ENCODE assay signal across 9 cellular contexts in the genomic region with DNA sequence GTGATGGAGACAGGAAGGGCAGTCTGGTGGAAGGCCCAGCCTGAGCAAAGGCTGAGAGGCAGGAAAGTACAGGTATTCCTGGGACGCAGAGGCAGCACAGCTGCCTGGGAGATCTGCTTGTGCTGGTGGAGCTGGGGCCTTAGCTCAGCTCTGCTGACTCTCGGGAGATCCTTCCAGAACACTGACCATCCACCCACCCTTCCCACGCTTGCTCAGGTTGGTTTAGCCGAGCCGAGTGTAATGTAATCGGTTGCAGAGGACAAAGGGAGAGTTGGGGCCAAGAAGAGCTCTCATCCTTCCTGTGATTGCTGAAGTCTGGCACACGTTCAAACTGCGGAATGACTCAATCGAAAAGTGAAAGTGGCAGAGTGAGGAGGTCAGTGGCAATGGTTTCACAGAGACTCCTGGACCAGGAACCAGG. TPM values are rescaled to one million over a fixed set of nuclear protein-coding genes. Genes with fewer than 3 reads are reported as not detected.
DNase-seq lines count a peak whose midpoint lies in the region; TF ChIP-seq lines count a peak whose summit lies in the region.
"Had no signal": no experiment of that assay in that cellular context is flagged by ENCODE, and none has a peak within 500 bp of the region (broad histone marks: within the 10 kb centered on the region; RNA-seq: fewer than 3 reads in every experiment).

No MANE protein-coding gene starts in this region.

- H3K9me3 ChIP-seq in stomach (no peaks in the 10 kb centered on the region), neural progenitor cell (ENCODE audit: low read depth) (no peaks in the 10 kb centered on the region)

- H3K9me3 Mint-ChIP-seq in neural progenitor cell: no peaks in the 10 kb centered on the region

- peak overlapping the region; percentile 31 to 86 (median 70) for H3K27ac ChIP-seq in stomach
- no peak overlapping the region for H3K27ac ChIP-seq in neural progenitor cell

- no peaks in the 10 kb centered on the region for H3K36me3 Mint-ChIP-seq in neural progenitor cell

- H3K27ac Mint-ChIP-seq in neural progenitor cell: no peak overlapping the region

- TF ChIP-seq POLR2A in stomach (IDR thresholded peaks at IDR 0.05): no peak

- no peaks in the 10 kb centered on the region for H3K27me3 ChIP-seq in stomach
- no peaks in the 10 kb centered on the region for H3K27me3 ChIP-seq in neural progenitor cell

- peaks cover 18% of the 10 kb centered on the region for H3K4me1 Mint-ChIP-seq in neural progenitor cell
- H3K4me1 Mint-ChIP-seq: naive thymus-derived CD8-positive, alpha-beta T cell had no signal

- H3K4me2 ChIP-seq in neural progenitor cell: no peak overlapping the region

- H4K20me1 ChIP-seq in neural progenitor cell (ENCODE audit: low read depth): no peaks in the 10 kb centered on the region

- DNase-seq in NCI-H345 (lab: John Stamatoyannopoulos, UW) (peak; percentile 53), NCI-H345 treated with DMSO at 0.1 percent for 48 hours (lab: John Stamatoyannopoulos, UW; ENCODE audit: unreplicated experiment) (no peak), OCI-M1 (lab: John Stamatoyannopoulos, UW) (peak; percentile 85), fibroblast of the aortic adventitia (ENCODE audit: low read depth) (peak; percentile 92), stomach (peak; percentile 80), neural progenitor cell (ENCODE audit: low spot score) (no peak), NK-92 (lab: John Stamatoyannopoulos, UW; ENCODE audit: unreplicated experiment) (no peak), NCI-H1694 (lab: John Stamatoyannopoulos, UW) (no peak)

- H3K36me3 ChIP-seq in stomach (no peaks in the 10 kb centered on the region), neural progenitor cell (no peaks in the 10 kb centered on the region)

- H3K4me3 ChIP-seq in fibroblast of the aortic adventitia (ENCODE audit: low read depth, low read length): no peak overlapping the region
- H3K4me3 ChIP-seq in stomach: peak overlapping the region in 1 of 4 donors; percentile 16
- no peak overlapping the region for H3K4me3 ChIP-seq in neural progenitor cell

- H2AFZ ChIP-seq in neural progenitor cell (replicated peaks): no peak overlapping the region

- TF ChIP-seq EP300 in stomach (IDR thresholded peaks at IDR 0.05): no peak

- no peaks in the 10 kb centered on the region for H3K79me2 ChIP-seq in neural progenitor cell (ENCODE audit: low read depth)

- 7 to 15% (median 11%) methylated on average over 9 of the region's 9 CpGs for WGBS in stomach, 5 donors

- intact Hi-C loops in stomach (cut with DNase I; ENCODE audit: low total_unique reads): no loop called here

- H3F3A ChIP-seq in neural progenitor cell (ENCODE audit: low read depth): no peaks in the 10 kb centered on the region

- H3K27me3 Mint-ChIP-seq in neural progenitor cell (ENCODE audit: insufficient read depth, low read depth): peaks cover 14% of the 10 kb centered on the region

- no peak overlapping the region for H3K4me3 Mint-ChIP-seq in neural progenitor cell
- H3K4me3 Mint-ChIP-seq: naive thymus-derived CD8-positive, alpha-beta T cell had no signal

- no peak overlapping the region for H3K9ac ChIP-seq in neural progenitor cell

- H3K4me1 ChIP-seq in stomach (peaks cover 18 to 47% (median 41%) of the 10 kb centered on the region in 4 donors), neural progenitor cell (no peaks in the 10 kb centered on the region)

- TF ChIP-seq CTCF in fibroblast of the aortic adventitia (IDR thresholded peaks at IDR 0.05; ENCODE audit: insufficient read depth, low read length) (no peak), stomach (IDR thresholded peaks at IDR 0.05) (no peak), neural progenitor cell (IDR thresholded peaks at IDR 0.05) (no peak)

RNA-seq across cellular contexts. Expression of a gene that starts 43.1 kb away (rescaled TPM):
- 0.36 and 2.0 TPM in 2 replicates for total RNA-seq in fibroblast of the aortic adventitia (ENCODE audit: low replicate concordance)
- under 1 TPM in 1 of 5 donors, not detected in 4; 0.55 TPM for total RNA-seq in stomach
- polyA plus RNA-seq in stomach: 1 to 10 TPM in 1 of 3 donors, under 1 TPM in 1, not detected in 1; 0.31 to 2.3 TPM
- total RNA-seq in neural progenitor cell (ENCODE audit: low replicate concordance): 0.09 and 0.28 TPM in 2 replicates
- total RNA-seq: naive thymus-derived CD8-positive, alpha-beta T cell had no signal
- polyA plus RNA-seq: naive thymus-derived CD8-positive, alpha-beta T cell had no signal

RNA-seq across cellular contexts. Expression of a gene that starts 55.5 kb away (rescaled TPM):
- total RNA-seq in fibroblast of the aortic adventitia (ENCODE audit: low replicate concordance) (7.0 and 24.9 TPM in 2 replicates), stomach (10 to 100 TPM in 1 of 5 donors, 1 to 10 TPM in 2, not detected in 2; 2.3 to 13.2 (median 4.3) TPM), neural progenitor cell (ENCODE audit: low replicate concordance) (5.9 TPM in 1 of 2 replicates, not detected in the other)
- polyA plus RNA-seq in stomach: 1 to 10 TPM in 1 of 3 donors, under 1 TPM in 2; 0.25 to 7.5 (median 0.92) TPM
- total RNA-seq: naive thymus-derived CD8-positive, alpha-beta T cell had no signal
- polyA plus RNA-seq: naive thymus-derived CD8-positive, alpha-beta T cell had no signal

Comparison
In these comparisons a context has a peak if more than half of its experiments do, and no peak if none do; other contexts are left out.
1. DNase-seq: peak in NCI-H345 (single experiment), OCI-M1 (single experiment), fibroblast of the aortic adventitia (single experiment) and stomach (single experiment); none in NCI-H345 treated with DMSO at 0.1 percent for 48 hours (single experiment), neural progenitor cell (single experiment), NK-92 (single experiment) and NCI-H1694 (single experiment).